ENCODE assay signal across 17 cellular contexts in genomic region chr22:50286275-50286674, GRCh38. TPM values are rescaled to one million over a fixed set of nuclear protein-coding genes. Genes with fewer than 3 reads are reported as not detected.
DNase-seq lines count a peak whose midpoint lies in the region; TF ChIP-seq lines count a peak whose summit lies in the region.
"Had no signal": no experiment of that assay in that cellular context is flagged by ENCODE, and none has a peak within 500 bp of the region (broad histone marks: within the 10 kb centered on the region; RNA-seq: fewer than 3 reads in every experiment).

No MANE protein-coding gene starts in this region.

- H3K4me2 ChIP-seq in parathyroid adenoma (ENCODE audit: low read length), result peak overlapping the region; percentile 50
- no peak overlapping the region for H3K4me2 ChIP-seq in MM.1S (ENCODE audit: low read depth, low read length)

- no peaks in the 10 kb centered on the region for H4K20me1 ChIP-seq in MM.1S (ENCODE audit: insufficient read depth, low read length)

- no peak overlapping the region for H2AFZ ChIP-seq in parathyroid adenoma
- H2AFZ ChIP-seq in MM.1S (ENCODE audit: low read length), result no peak overlapping the region

- H3K36me3 ChIP-seq in parathyroid adenoma (ENCODE audit: control insufficient read depth, insufficient read depth, low read length) (no peaks in the 10 kb centered on the region), MM.1S (replicated peaks; ENCODE audit: insufficient read depth, low read length) (no peaks in the 10 kb centered on the region)

- no peak overlapping the region for H3K9ac ChIP-seq in parathyroid adenoma
- no peak overlapping the region for H3K9ac ChIP-seq in MM.1S (ENCODE audit: low read length)

- POLR2A ChIA-PET in RWPE1 (lab: Yijun Ruan, JAX; ENCODE audit: low non-redundant PET), result no interaction called here

- H3K79me2 ChIP-seq in parathyroid adenoma (peaks cover 22% of the 10 kb centered on the region), MM.1S (ENCODE audit: low read length) (no peaks in the 10 kb centered on the region)

- in situ Hi-C loops in GM13976 (cut with MboI; ENCODE audit: low sequenced_read_pairs, unreplicated experiment), result no loop called here

- H3K4me3 ChIP-seq in parathyroid adenoma (ENCODE audit: low read depth, low read length) (no peak overlapping the region), MM.1S (ENCODE audit: low read length) (no peak overlapping the region)
- H3K4me3 ChIP-seq: GM12878, HAP-1 had no signal

- peaks cover 9% of the 10 kb centered on the region for H3K4me1 ChIP-seq in parathyroid adenoma
- H3K4me1 ChIP-seq in MM.1S (ENCODE audit: low read length), result no peaks in the 10 kb centered on the region
- H3K4me1 ChIP-seq: HAP-1 had no signal

- H3F3A ChIP-seq in MM.1S (ENCODE audit: insufficient read depth, low read length), result no peaks in the 10 kb centered on the region

- CTCF ChIA-PET in RWPE1 (lab: Yijun Ruan, JAX), result no interaction called here

- DNase-seq in RWPE1 (ENCODE audit: low spot score) (no peak), mesothelial cell of epicardium (ENCODE audit: low spot score in 2 of 2, unreplicated experiment in 2 of 2) (no peak), MM.1S (no peak), NCI-H1105 (lab: John Stamatoyannopoulos, UW) (no peak), GM13976 (ENCODE audit: low spot score) (no peak)
- DNase-seq in stimulated activated CD4-positive, alpha-beta T cell treated with anti-CD3 and anti-CD28 coated beads, Interleukin-4, amount 100 ng/mL, for 4 hours, result no peak
- DNase-seq: C1 segment of cervical spinal cord; Caco-2; CD4-positive, alpha-beta memory T cell; DMS 273 treated with DMSO at 0.1 percent for 48 hours; DMS79; EL; GDM1; GOT3 had no signal

- no peaks in the 10 kb centered on the region for H3K27me3 Mint-ChIP-seq in mesothelial cell of epicardium (ENCODE audit: low read depth)
- H3K27me3 Mint-ChIP-seq: CD4-positive, alpha-beta memory T cell had no signal

- H3K36me3 Mint-ChIP-seq in mesothelial cell of epicardium, result peaks cover 9% of the 10 kb centered on the region
- H3K36me3 Mint-ChIP-seq: CD4-positive, alpha-beta memory T cell had no signal

- H3K9me3 ChIP-seq in parathyroid adenoma (ENCODE audit: control insufficient read depth, low read length) (no peaks in the 10 kb centered on the region), MM.1S (replicated peaks; ENCODE audit: insufficient read depth, low read length) (no peaks in the 10 kb centered on the region)
- H3K9me3 ChIP-seq: Caco-2, HAP-1 had no signal

- TF ChIP-seq CTCF in RWPE1 (conservative IDR thresholded peaks at IDR 0.05; ENCODE audit: low read depth) (no peak), mesothelial cell of epicardium (IDR thresholded peaks at IDR 0.05; ENCODE audit: unreplicated experiment) (no peak), parathyroid adenoma (IDR thresholded peaks at IDR 0.05) (no peak), MM.1S (IDR thresholded peaks at IDR 0.05; ENCODE audit: low read length) (no peak), GM13976 (IDR thresholded peaks at IDR 0.05; ENCODE audit: borderline replicate concordance, control extremely low read depth, extremely low read depth, insufficient read depth, missing control alignments) (no peak)

- no peaks in the 10 kb centered on the region for H3K27me3 ChIP-seq in parathyroid adenoma (ENCODE audit: control insufficient read depth, insufficient read depth, low read length)
- H3K27me3 ChIP-seq in MM.1S (replicated peaks; ENCODE audit: insufficient read depth, low read length), result no peaks in the 10 kb centered on the region

- H3K27ac Mint-ChIP-seq in mesothelial cell of epicardium, result peak overlapping the region; percentile 53
- H3K27ac Mint-ChIP-seq: CD4-positive, alpha-beta memory T cell had no signal

- H3K9me3 Mint-ChIP-seq in mesothelial cell of epicardium, result no peaks in the 10 kb centered on the region
- H3K9me3 Mint-ChIP-seq: CD4-positive, alpha-beta memory T cell had no signal

- no peak overlapping the region for H3K4me3 Mint-ChIP-seq in mesothelial cell of epicardium
- H3K4me3 Mint-ChIP-seq: CD4-positive, alpha-beta memory T cell had no signal

- H3K27ac ChIP-seq in RWPE1 (peak overlapping the region; percentile 100), parathyroid adenoma (peak overlapping the region; percentile 57), MM.1S (ENCODE audit: low read length) (no peak overlapping the region)

- no peaks in the 10 kb centered on the region for H3K9me2 ChIP-seq in MM.1S (replicated peaks; ENCODE audit: insufficient read depth, low read length)

- H3K4me1 Mint-ChIP-seq in mesothelial cell of epicardium, result peaks cover 10% of the 10 kb centered on the region
- H3K4me1 Mint-ChIP-seq: CD4-positive, alpha-beta memory T cell had no signal

RNA-seq across cellular contexts. Expression of gene MAPK11, which starts 16.1 kb away (rescaled TPM):
- 5.9 to 8.4 TPM (median 8.3 TPM) in 3 replicates for total RNA-seq in mesothelial cell of epicardium

RNA-seq across cellular contexts. Expression of gene PLXNB2, which starts 21.2 kb away (rescaled TPM):
- 467 to 493 TPM (median 468 TPM) in 3 replicates for total RNA-seq in mesothelial cell of epicardium

RNA-seq across cellular contexts. Expression of gene MAPK12, which starts 24.8 kb away (rescaled TPM):
- 55.6 to 63.3 TPM (median 57.2 TPM) in 3 replicates for total RNA-seq in mesothelial cell of epicardium

RNA-seq across cellular contexts. Expression of gene HDAC10, which starts 35.2 kb away (rescaled TPM):
- total RNA-seq in mesothelial cell of epicardium, result 77.6 to 81.3 TPM (median 79.5 TPM) in 3 replicates

RNA-seq across cellular contexts. Expression of gene DENND6B, which starts 40.5 kb away (rescaled TPM):
- 19.0 to 20.7 TPM (median 19.2 TPM) in 3 replicates for total RNA-seq in mesothelial cell of epicardium
